In genomic region chr6:30101939-30102700, GRCh38 we compare ENCODE assay signal across 8 cellular contexts.
DNase-seq lines count a peak whose midpoint lies in the region; ATAC-seq and TF ChIP-seq lines count a peak whose summit lies in the region.

No MANE protein-coding gene starts in this region.

- peaks cover 24% of the 10 kb centered on the region for H3K4me1 ChIP-seq in HAP-1

- no peak for ATAC-seq in HG03565 (IDR thresholded peaks at IDR 0.05; ENCODE audit: unreplicated experiment)

- no peaks in the 10 kb centered on the region for H3K36me3 ChIP-seq in HAP-1 (replicated peaks)

- H3K9me3 ChIP-seq in HAP-1: no peaks in the 10 kb centered on the region

- H3K27me3 ChIP-seq in HAP-1 (ENCODE audit: low read depth) (no peaks in the 10 kb centered on the region), layer of hippocampus (ENCODE audit: control insufficient read depth, insufficient read depth, low read length) (peaks cover 10% of the 10 kb centered on the region)

- H3K4me3 ChIP-seq in HAP-1 (peak overlapping the region; percentile 22), coronary artery (peak overlapping the region; percentile 66)

- TF ChIP-seq CTCF in coronary artery (IDR thresholded peaks at IDR 0.05): no peak

- DNase-seq in DMS114 treated with DMSO at 0.1 percent for 48 hours (lab: John Stamatoyannopoulos, UW; ENCODE audit: unreplicated experiment) (peak; percentile 81), HAP-1 (ENCODE audit: low spot score in 2 of 2) (peak; percentile 87 to 94), NCI-H2227 treated with DMSO at 0.1 percent for 48 hours (lab: John Stamatoyannopoulos, UW) (peak; percentile 53), coronary artery (ENCODE audit: low spot score) (peak; percentile 91)
- DNase-seq in activated CD4-positive, alpha-beta T cell treated with anti-CD3 and anti-CD28 coated beads for 48 hours: peak; percentile 75
- peak; percentile 47 to 57 for DNase-seq in stimulated activated CD4-positive, alpha-beta T cell treated with anti-CD3 and anti-CD28 coated beads, Interleukin-15, amount 100 ng/mL, for 1 hour (ENCODE audit: low read depth in 1 of 2, low spot score in 1 of 2)

- H3K27ac ChIP-seq in coronary artery (peak overlapping the region; percentile 5 to 89), layer of hippocampus (ENCODE audit: low read depth, low read length) (peak overlapping the region; percentile 25)

- in situ Hi-C loops in HAP-1 (cut with MboI; ENCODE audit: low sequenced_read_pairs): no loop called here
